ENCODE assay signal across 8 cellular contexts in the genomic region with DNA sequence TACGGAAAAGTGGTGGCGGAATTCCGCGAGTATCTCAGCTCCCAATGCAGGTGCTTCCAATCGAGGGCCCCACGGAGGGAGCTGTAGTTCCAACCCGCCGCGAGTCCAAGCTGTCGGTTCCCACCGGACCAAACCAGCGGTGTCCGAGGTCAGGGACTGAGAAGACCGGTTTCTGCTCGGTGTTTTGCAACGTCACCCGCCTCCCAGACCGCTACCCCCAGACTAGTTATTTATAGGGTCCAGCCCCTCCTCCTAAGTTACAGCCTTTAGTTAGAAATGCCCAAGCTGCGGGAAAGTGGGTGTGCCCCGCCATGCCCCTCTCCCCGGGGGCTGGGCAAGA. TPM values are rescaled to one million over a fixed set of nuclear protein-coding genes. Genes with fewer than 3 reads are reported as not detected.
DNase-seq lines count a peak whose midpoint lies in the region; ATAC-seq and TF ChIP-seq lines count a peak whose summit lies in the region.

No MANE protein-coding gene starts in this region.

- no peak overlapping the region for H3K23ac ChIP-seq in neuronal stem cell (ENCODE audit: low read depth, low read length, poor library complexity)

- H3K9me3 ChIP-seq in PC-3 (ENCODE audit: low read length) (no peaks in the 10 kb centered on the region), esophagus muscularis mucosa (no peaks in the 10 kb centered on the region), neuronal stem cell (replicated peaks in 1 of 2; ENCODE audit: control insufficient read depth in 2 of 2, insufficient read depth in 1 of 2, low read depth in 1 of 2, low read length in 2 of 2) (no peaks in the 10 kb centered on the region)

- no peak overlapping the region for H3K14ac ChIP-seq in neuronal stem cell (ENCODE audit: low read length)

- H3K27ac ChIP-seq in PC-3 (ENCODE audit: low read length) = no peak overlapping the region
- peak overlapping the region; percentile 79 to 88 (median 84) for H3K27ac ChIP-seq in esophagus muscularis mucosa (replicated peaks in 1 of 4)
- no peak overlapping the region for H3K27ac ChIP-seq in neuronal stem cell (replicated peaks; ENCODE audit: low read length)

- no peak overlapping the region for H2BK15ac ChIP-seq in neuronal stem cell (ENCODE audit: low read length)

- peak overlapping the region; percentile 97 for H3K4me2 ChIP-seq in PC-3 (ENCODE audit: low read length)
- H3K4me2 ChIP-seq in neuronal stem cell (ENCODE audit: insufficient read depth, low read length, poor library complexity, severe bottlenecking) = peak overlapping the region; percentile 95

- H3K9me2 ChIP-seq in PC-3 (replicated peaks; ENCODE audit: low read length) = no peaks in the 10 kb centered on the region

- H3F3A ChIP-seq in PC-3 (ENCODE audit: low read length, unreplicated experiment) = no peaks in the 10 kb centered on the region

- WGBS in esophagus muscularis mucosa = 24% methylated on average over 7 of the region's 21 CpGs
- no CpG with 5 or more reads among the region's 21 CpGs for WGBS in neuronal stem cell (ENCODE audit: extremely low coverage in 2 of 2, insufficient read length in 2 of 2, insufficient replicate concordance in 1 of 2), 2 donors

- H2BK120ac ChIP-seq in neuronal stem cell (ENCODE audit: low read depth, low read length) = no peak overlapping the region

- H3K36me3 ChIP-seq in PC-3 (ENCODE audit: low read depth, low read length) (no peaks in the 10 kb centered on the region), esophagus muscularis mucosa (peaks cover 0 to 3% (median 2%) of the 10 kb centered on the region in 4 donors), neuronal stem cell (replicated peaks in 1 of 2; ENCODE audit: control insufficient read depth in 2 of 2, insufficient read depth in 2 of 2, low read length in 2 of 2) (no peaks in the 10 kb centered on the region)

- H4K20me1 ChIP-seq in PC-3 (ENCODE audit: low read length) = no peaks in the 10 kb centered on the region

- H3K79me2 ChIP-seq in PC-3 (ENCODE audit: low read length) = no peaks in the 10 kb centered on the region

- H4K8ac ChIP-seq in neuronal stem cell (ENCODE audit: low read depth, low read length) = no peak overlapping the region

- CTCF ChIA-PET in PC-3 (lab: Charles Lee) = interaction anchor here (0.6 kb wide), 1 partner anchor 137 kb away, joined by 3 read pairs; no protein-coding TSS in a partner anchor

- H3K4me1 ChIP-seq in PC-3 (ENCODE audit: insufficient read depth, low read length) (peaks cover 14% of the 10 kb centered on the region), esophagus muscularis mucosa (peaks cover 28 to 81% (median 64%) of the 10 kb centered on the region in 4 donors), neuronal stem cell (ENCODE audit: control insufficient read depth in 2 of 2, insufficient read depth in 1 of 2, low read depth in 1 of 2, low read length in 2 of 2) (peaks cover 15 to 20% of the 10 kb centered on the region in 2 donors)

- H3K79me1 ChIP-seq in neuronal stem cell (ENCODE audit: low read depth, low read length) = no peaks in the 10 kb centered on the region

- no peak overlapping the region for H3K4ac ChIP-seq in neuronal stem cell (ENCODE audit: low read length)

- H2AFZ ChIP-seq in PC-3 (ENCODE audit: low read length) (peak overlapping the region; percentile 97), neuronal stem cell (ENCODE audit: low read length) (peak overlapping the region; percentile 96)

- POLR2A ChIA-PET in PC-3 (lab: Charles Lee; ENCODE audit: unreplicated experiment) = interaction anchor here (0.6 kb wide), 1 partner anchor 32 kb away, joined by 19 read pairs; no protein-coding TSS in a partner anchor

- TF ChIP-seq POLR2A in esophagus muscularis mucosa (IDR thresholded peaks at IDR 0.05; ENCODE audit: low read depth) = no peak

- ATAC-seq in PC-3 (0 out of 2 replicates have a peak, but pooled peaks have one; percentile 2), HG02840 (IDR thresholded peaks at IDR 0.05; ENCODE audit: low FRiP score, unreplicated experiment) (no peak)

- no peak overlapping the region for H2BK12ac ChIP-seq in neuronal stem cell (ENCODE audit: low read length)

- DNase-seq in ELR (ENCODE audit: low read depth) (peak; percentile 13), PC-3 (no peak), esophagus muscularis mucosa (ENCODE audit: extremely low spot score) (no peak), neuronal stem cell (ENCODE audit: low spot score) (no peak), GM03348 (ENCODE audit: low spot score) (no peak), GM10266 (ENCODE audit: extremely low spot score) (no peak), HuH-7.5 (ENCODE audit: low spot score) (no peak)

- TF ChIP-seq CTCF in PC-3 (conservative IDR thresholded peaks at IDR 0.05; ENCODE audit: low read depth, low read length) (no peak), esophagus muscularis mucosa (IDR thresholded peaks at IDR 0.05) (no peak), GM10266 (IDR thresholded peaks at IDR 0.05; ENCODE audit: control insufficient read depth, insufficient read depth, low read depth, missing control alignments) (no peak)

- H3K27me3 ChIP-seq in PC-3 (ENCODE audit: low read length) (no peaks in the 10 kb centered on the region), esophagus muscularis mucosa (no peaks in the 10 kb centered on the region), neuronal stem cell (ENCODE audit: control insufficient read depth in 3 of 3, insufficient read depth in 3 of 3, low read depth in 1 of 3, low read length in 3 of 3) (peaks cover 7 to 66% (median 42%) of the 10 kb centered on the region in 3 experiments)

- intact Hi-C loops in PC-3 (cut with micrococcal nuclease) (loop anchor here (1.0 kb wide), 1 partner anchor 48 kb away; the partner anchor contains the start of genes KIF24 and NUDT2), esophagus muscularis mucosa (cut with DNase I) (loop anchor here (1.0 to 5.0 kb wide), 2 partner anchors 45 to 120 kb away; no protein-coding TSS in a partner anchor)

- TF ChIP-seq EP300 in esophagus muscularis mucosa (IDR thresholded peaks at IDR 0.05) = no peak

- no peak overlapping the region for H2AK5ac ChIP-seq in neuronal stem cell (ENCODE audit: low read depth, low read length)

- H4K91ac ChIP-seq in neuronal stem cell (ENCODE audit: low read depth, low read length, poor library complexity) = no peak overlapping the region

- H3K4me3 ChIP-seq in PC-3 (ENCODE audit: low read length) (peak overlapping the region; percentile 82), esophagus muscularis mucosa (peak overlapping the region; percentile 66 to 85 (median 80)), neuronal stem cell (ENCODE audit: low read length in 2 of 2) (peak overlapping the region; percentile 57 to 81)

- H3K18ac ChIP-seq in neuronal stem cell (ENCODE audit: low read length) = peak overlapping the region; percentile 1

- no peak overlapping the region for H3K9ac ChIP-seq in PC-3 (ENCODE audit: low read length)
- H3K9ac ChIP-seq in neuronal stem cell (ENCODE audit: low read depth, low read length, poor library complexity) = no peak overlapping the region

- no TSS peak for BruUV-seq in PC-3 (replicated peaks; lab: Mats Ljungman, UMichigan)

- H2BK5ac ChIP-seq in neuronal stem cell (ENCODE audit: low read length) = no peak overlapping the region

RNA-seq across cellular contexts. Expression of gene MYORG, which starts 0.7 kb away (rescaled TPM):
- total RNA-seq in PC-3 (2014; rRNA removed) (3.4 and 4.7 TPM in 2 replicates), esophagus muscularis mucosa (10 to 100 TPM in 2 of 4 donors, 1 to 10 TPM in 2; 7.8 to 27.2 (median 15.4) TPM)
- polyA plus RNA-seq in neuronal stem cell (2013, experiment 1 of 2) = 0.06 TPM
- polyA plus RNA-seq in neuronal stem cell (2013, experiment 2 of 2) = 0.07 TPM

RNA-seq across cellular contexts. Expression of gene NUDT2, which starts 48.0 kb away (rescaled TPM):
- total RNA-seq in PC-3 (2014; rRNA removed) (34.4 and 34.6 TPM in 2 replicates), esophagus muscularis mucosa (10 to 100 TPM; 15.0 to 45.3 (median 23.0) TPM)
- 18.3 TPM for polyA plus RNA-seq in neuronal stem cell (2013, experiment 1 of 2)
- polyA plus RNA-seq in neuronal stem cell (2013, experiment 2 of 2) = 17.7 TPM

RNA-seq across cellular contexts. Expression of gene KIF24, which starts 48.3 kb away (rescaled TPM):
- total RNA-seq in PC-3 (2014; rRNA removed) (4.7 and 5.0 TPM in 2 replicates), esophagus muscularis mucosa (1 to 10 TPM in 1 of 4 donors, under 1 TPM in 3; 0.42 to 1.5 (median 0.62) TPM)
- 3.1 TPM for polyA plus RNA-seq in neuronal stem cell (2013, experiment 1 of 2)
- 3.2 TPM for polyA plus RNA-seq in neuronal stem cell (2013, experiment 2 of 2)

Comparison
In these comparisons a context has a peak if more than half of its experiments do, and no peak if none do; other contexts are left out.
1. H3K27ac ChIP-seq: peak in esophagus muscularis mucosa (4 of 4); none in PC-3 (single experiment) and neuronal stem cell (single experiment).
2. Peak in every context shown above with its lines, with median percentiles within 50 percentile points of each other: H3K4me3 ChIP-seq.